In the genomic region with DNA sequence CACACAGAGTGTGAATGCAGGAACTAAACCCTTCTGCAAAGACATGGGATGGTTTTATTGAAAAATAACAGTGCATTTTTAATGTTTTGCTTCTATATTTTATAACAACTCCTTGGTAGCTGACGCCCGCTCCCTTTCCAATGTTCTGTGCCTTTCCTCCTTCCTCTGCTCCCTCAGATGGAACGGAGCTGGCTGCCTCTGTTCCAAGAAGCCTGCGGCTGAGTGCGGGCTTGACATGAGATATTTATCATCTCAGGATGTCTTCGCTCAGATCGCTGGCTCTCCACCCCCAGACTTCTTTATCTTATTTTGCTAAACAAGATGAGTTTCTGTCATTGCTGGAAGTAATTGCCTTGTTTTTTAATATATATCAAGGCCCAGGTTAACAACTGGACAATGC, we compare ENCODE assay signal across 15 cellular contexts.
A peak's percentile ranks its signal among the peaks of the same experiment; 100 is the strongest.
DNase-seq lines count a peak whose midpoint lies in the region; TF ChIP-seq lines count a peak whose summit lies in the region.
"Had no signal": no experiment of that assay in that cellular context is flagged by ENCODE, and none has a peak within 500 bp of the region (broad histone marks: within the 10 kb centered on the region; RNA-seq: fewer than 3 reads in every experiment).

No MANE protein-coding gene starts in this region.

- peaks cover 33% of the 10 kb centered on the region for H3K27me3 Mint-ChIP-seq in nephron (ENCODE audit: low read depth)

- peaks cover 31% of the 10 kb centered on the region for H3K4me1 Mint-ChIP-seq in nephron

- TF ChIP-seq CTCF in choroid plexus epithelial cell (conservative IDR thresholded peaks at IDR 0.05; ENCODE audit: low read depth, low read length) (no peak), nephron (IDR thresholded peaks at IDR 0.05; ENCODE audit: unreplicated experiment in 3 of 3) (no peak), breast epithelium (IDR thresholded peaks at IDR 0.05) (no peak), GM13976 (IDR thresholded peaks at IDR 0.05; ENCODE audit: borderline replicate concordance, control extremely low read depth, extremely low read depth, insufficient read depth, missing control alignments) (no peak)

- H3K36me3 Mint-ChIP-seq in nephron (ENCODE audit: low read depth), result no peaks in the 10 kb centered on the region

- H3K36me3 ChIP-seq in KOPT-K1 (ENCODE audit: insufficient read depth, low read length) (no peaks in the 10 kb centered on the region), breast epithelium (no peaks in the 10 kb centered on the region)
- H3K36me3 ChIP-seq: MG63 had no signal

- peak; percentile 20 for DNase-seq in Ammon's horn (ENCODE audit: low spot score)
- peak; percentile 10 for DNase-seq in choroid plexus epithelial cell (ENCODE audit: low read depth)
- no peak for DNase-seq in HK-2 (ENCODE audit: unreplicated experiment)
- no peak for DNase-seq in breast epithelium (ENCODE audit: low spot score in 2 of 2)
- DNase-seq in GM13976 (ENCODE audit: low spot score), result no peak
- DNase-seq in DMS53 treated with DMSO at 0.1 percent for 48 hours (lab: John Stamatoyannopoulos, UW; ENCODE audit: unreplicated experiment), result no peak
- DNase-seq: MG63, NCI-H1105 treated with DMSO at 0.1 percent for 48 hours, NCI-H187, NCI-H2171 treated with DMSO at 0.1 percent for 48 hours, SHP77 treated with DMSO at 0.1 percent for 48 hours had no signal

- intact Hi-C loops in breast epithelium (cut with DNase I; ENCODE audit: low total_unique reads), result no loop called here

- peaks cover 0 to 4% of the 10 kb centered on the region in 2 donors for H3K27me3 ChIP-seq in breast epithelium
- H3K27me3 ChIP-seq: MG63 had no signal

- H3K9me3 ChIP-seq in KOPT-K1 (ENCODE audit: insufficient read depth, low read length, poor library complexity, severe bottlenecking) (no peaks in the 10 kb centered on the region), breast epithelium (no peaks in the 10 kb centered on the region)
- H3K9me3 ChIP-seq: MG63 had no signal

- H3K27ac ChIP-seq in KOPT-K1 (ENCODE audit: low read depth, low read length, poor library complexity, severe bottlenecking) (peak overlapping the region; percentile 41), breast epithelium (no peak overlapping the region)
- H3K27ac ChIP-seq: C4-2B, KMS-11 had no signal

- no peaks in the 10 kb centered on the region for H3K4me1 ChIP-seq in breast epithelium

- in situ Hi-C loops in GM13976 (cut with MboI; ENCODE audit: low sequenced_read_pairs, unreplicated experiment), result no loop called here

- H3K9me3 Mint-ChIP-seq in nephron, result no peaks in the 10 kb centered on the region

- H3K27ac Mint-ChIP-seq in nephron, result peak overlapping the region; percentile 69 to 90 (median 84)

- TF ChIP-seq POLR2A in breast epithelium (IDR thresholded peaks at IDR 0.05), result no peak

- no peak overlapping the region for H3K4me3 ChIP-seq in choroid plexus epithelial cell (ENCODE audit: low read depth, low read length)
- no peak overlapping the region for H3K4me3 ChIP-seq in breast epithelium
- H3K4me3 ChIP-seq: MG63 had no signal

- peak overlapping the region; percentile 45 to 56 (median 49) for H3K4me3 Mint-ChIP-seq in nephron

Comparison
In these comparisons a context has a peak if more than half of its experiments do, and no peak if none do; other contexts are left out.
1. DNase-seq: peak in Ammon's horn (single experiment) and choroid plexus epithelial cell (single experiment); none in HK-2 (single experiment), breast epithelium (0 of 2), GM13976 (single experiment) and DMS53 treated with DMSO at 0.1 percent for 48 hours (single experiment).